Comparison of ENCODE assay signal across 24 cellular contexts in genomic region chr14:50479041-50479440, GRCh38. TPM values are rescaled to one million over a fixed set of nuclear protein-coding genes. Genes with fewer than 3 reads are reported as not detected.
DNase-seq lines count a peak whose midpoint lies in the region; ATAC-seq, FAIRE-seq and TF ChIP-seq lines count a peak whose summit lies in the region.
"Had no signal": no experiment of that assay in that cellular context is flagged by ENCODE, and none has a peak within 500 bp of the region (broad histone marks: within the 10 kb centered on the region; RNA-seq: fewer than 3 reads in every experiment).

No MANE protein-coding gene starts in this region.

- FAIRE-seq in A204.1 (lab: Jason Lieb, UNC) (peak; percentile 69), A549 (lab: Jason Lieb, UNC) (peak; percentile 7)
- FAIRE-seq: GM12891, H54, HepG2 had no signal

- no peak overlapping the region for H3K9ac ChIP-seq in PC-3 (ENCODE audit: low read length)
- H3K9ac ChIP-seq: BLaER1 treated with 17β-estradiol and CSF1 and Interleukin-3, amounts not matched to agents 10 nM and 100 nM; GM23248 had no signal

- H3K4me1 ChIP-seq in A549 (no peaks in the 10 kb centered on the region), PC-3 (ENCODE audit: insufficient read depth, low read length) (peaks cover 11% of the 10 kb centered on the region; the same call in 1 of the 2 replicates), left lung (no peaks in the 10 kb centered on the region)
- H3K4me1 ChIP-seq: BLaER1 treated with 17β-estradiol and CSF1 and Interleukin-3, amounts not matched to agents 10 nM and 100 nM had no signal

- H3K36me3 Mint-ChIP-seq in central memory CD8-positive, alpha-beta T cell (ENCODE audit: insufficient read depth) = peaks cover 16% of the 10 kb centered on the region
- peaks cover 38% of the 10 kb centered on the region for H3K36me3 Mint-ChIP-seq in activated CD8-positive, alpha-beta T cell treated with anti-CD3 and anti-CD28 coated beads for 36 hours (ENCODE audit: low read depth)

- H4K20me1 ChIP-seq in PC-3 (ENCODE audit: low read length) = no peaks in the 10 kb centered on the region
- H4K20me1 ChIP-seq: BLaER1 treated with 17β-estradiol and CSF1 and Interleukin-3, amounts not matched to agents 10 nM and 100 nM had no signal

- H3K4me3 ChIP-seq in A549 (no peak overlapping the region), PC-3 (ENCODE audit: low read length) (no peak overlapping the region), left lung (no peak overlapping the region)
- H3K4me3 ChIP-seq: BLaER1 treated with 17β-estradiol and CSF1 and Interleukin-3, amounts not matched to agents 10 nM and 100 nM; GM23248 had no signal

- TF ChIP-seq POLR2A in A549 (IDR thresholded peaks at IDR 0.05; ENCODE audit: low read length) = no peak

- no peaks in the 10 kb centered on the region for H3K79me2 ChIP-seq in PC-3 (ENCODE audit: low read length)

- H3K4me2 ChIP-seq in A549 = no peak overlapping the region
- no peak overlapping the region for H3K4me2 ChIP-seq in PC-3 (ENCODE audit: low read length)
- H3K4me2 ChIP-seq: BLaER1 treated with 17β-estradiol and CSF1 and Interleukin-3, amounts not matched to agents 10 nM and 100 nM had no signal

- H3K4me1 Mint-ChIP-seq in central memory CD8-positive, alpha-beta T cell = no peaks in the 10 kb centered on the region
- H3K4me1 Mint-ChIP-seq in activated CD8-positive, alpha-beta T cell treated with anti-CD3 and anti-CD28 coated beads for 36 hours (ENCODE audit: low read depth) = no peaks in the 10 kb centered on the region
- H3K4me1 Mint-ChIP-seq: B cell, IgD-negative memory B cell had no signal

- H3K27ac ChIP-seq in A549 = no peak overlapping the region
- H3K27ac ChIP-seq in PC-3 (ENCODE audit: low read length) = no peak overlapping the region
- no peak overlapping the region for H3K27ac ChIP-seq in left lung
- H3K27ac ChIP-seq: BLaER1 treated with 17β-estradiol and CSF1 and Interleukin-3, amounts not matched to agents 10 nM and 100 nM; GM23248 had no signal

- POLR2A ChIA-PET in A549 (lab: Yijun Ruan, JAX) = no interaction called here
- POLR2A ChIA-PET in PC-3 (lab: Charles Lee; ENCODE audit: unreplicated experiment) = no interaction called here
- POLR2A ChIA-PET in activated CD8-positive, alpha-beta T cell treated with anti-CD3 and anti-CD28 coated beads for 36 hours (lab: Charles Lee) = no interaction called here

- intact Hi-C loops in PC-3 (cut with micrococcal nuclease) (no loop called here), left lung (cut with DNase I) (no loop called here)
- intact Hi-C loops in activated CD8-positive, alpha-beta T cell treated with anti-CD3 and anti-CD28 coated beads for 36 hours (cut with micrococcal nuclease) = no loop called here

- peak overlapping the region; percentile 20 for H3K27ac Mint-ChIP-seq in central memory CD8-positive, alpha-beta T cell (ENCODE audit: low read depth)
- no peak overlapping the region for H3K27ac Mint-ChIP-seq in activated CD8-positive, alpha-beta T cell treated with anti-CD3 and anti-CD28 coated beads for 36 hours
- H3K27ac Mint-ChIP-seq: B cell; CD8-positive, alpha-beta T cell; HFFc6; IgD-negative memory B cell had no signal

- no peaks in the 10 kb centered on the region for H3F3A ChIP-seq in PC-3 (ENCODE audit: low read length, unreplicated experiment)

- CTCF ChIA-PET in A549 (lab: Yijun Ruan, JAX) = no interaction called here
- CTCF ChIA-PET in PC-3 (lab: Charles Lee) = no interaction called here
- CTCF ChIA-PET in activated CD8-positive, alpha-beta T cell treated with anti-CD3 and anti-CD28 coated beads for 36 hours (lab: Charles Lee) = interaction anchor here (1.2 kb wide), 1 partner anchor 10 kb away, joined by 3 read pairs; no protein-coding TSS in a partner anchor

- TSS peak; percentile 5 for BruUV-seq in PC-3 (replicated peaks; lab: Mats Ljungman, UMichigan)

- no peak for TF ChIP-seq RAD21 in A549 (conservative IDR thresholded peaks at IDR 0.05 in 1 of 2, IDR thresholded peaks at IDR 0.05 in 1 of 2)

- ATAC-seq in A549 = no peak
- ATAC-seq in PC-3 = no peak
- no peak for ATAC-seq in central memory CD8-positive, alpha-beta T cell (replicated peaks; ENCODE audit: extremely low read depth, poor library complexity, severe bottlenecking)
- ATAC-seq in activated CD8-positive, alpha-beta T cell treated with anti-CD3 and anti-CD28 coated beads for 36 hours = no peak
- no peak for ATAC-seq in left lung
- ATAC-seq: CD8-positive, alpha-beta T cell; HepG2 had no signal

- H3K36me3 ChIP-seq in PC-3 (ENCODE audit: low read depth, low read length) (peaks cover 14% of the 10 kb centered on the region), left lung (peaks cover 0 to 23% of the 10 kb centered on the region in 2 donors)

- no peaks in the 10 kb centered on the region for H3K9me3 Mint-ChIP-seq in central memory CD8-positive, alpha-beta T cell
- peaks cover 2% of the 10 kb centered on the region for H3K9me3 Mint-ChIP-seq in activated CD8-positive, alpha-beta T cell treated with anti-CD3 and anti-CD28 coated beads for 36 hours
- H3K9me3 Mint-ChIP-seq: CD8-positive, alpha-beta T cell had no signal

- DNase-seq in A549 (ENCODE audit: low read depth in 1 of 2, low spot score in 1 of 2) = no peak
- no peak for DNase-seq in PC-3
- DNase-seq in central memory CD8-positive, alpha-beta T cell (ENCODE audit: low spot score in 2 of 2) = no peak
- no peak for DNase-seq in activated CD8-positive, alpha-beta T cell treated with anti-CD3 and anti-CD28 coated beads for 36 hours
- no peak for DNase-seq in hippocampal formation (lab: John Stamatoyannopoulos, UW)
- no peak for DNase-seq in left lung
- DNase-seq in central memory CD4-positive, alpha-beta T cell = no peak
- DNase-seq: Calu3; CD8-positive, alpha-beta T cell; DMS 273 treated with DMSO at 0.1 percent for 48 hours; DMS53; DND-41; EL; GM23248; HCEC 1CT; HFFc6; KBM-7 had no signal

- no peak overlapping the region for H3K4me3 Mint-ChIP-seq in central memory CD8-positive, alpha-beta T cell
- H3K4me3 Mint-ChIP-seq in activated CD8-positive, alpha-beta T cell treated with anti-CD3 and anti-CD28 coated beads for 36 hours = no peak overlapping the region
- H3K4me3 Mint-ChIP-seq: B cell; CD8-positive, alpha-beta T cell; HFFc6; IgD-negative memory B cell had no signal

- peaks cover 57% of the 10 kb centered on the region for H3K9me3 ChIP-seq in A549
- H3K9me3 ChIP-seq in PC-3 (ENCODE audit: low read length) = no peaks in the 10 kb centered on the region
- peaks cover 0 to 4% of the 10 kb centered on the region in 2 donors for H3K9me3 ChIP-seq in left lung

- TF ChIP-seq CTCF in A549 (IDR thresholded peaks at IDR 0.05) (no peak), PC-3 (conservative IDR thresholded peaks at IDR 0.05; ENCODE audit: low read depth, low read length) (no peak), left lung (IDR thresholded peaks at IDR 0.05) (no peak)
- no peak for TF ChIP-seq CTCF in activated CD8-positive, alpha-beta T cell treated with anti-CD3 and anti-CD28 coated beads for 36 hours (IDR thresholded peaks at IDR 0.05)

- 89% methylated on average over 2 of the region's 2 CpGs for WGBS in A549 (ENCODE audit: missing lambda C conversion rate)

- H3K9me2 ChIP-seq in PC-3 (replicated peaks; ENCODE audit: low read length) = no peaks in the 10 kb centered on the region

- no peaks in the 10 kb centered on the region for H3K27me3 ChIP-seq in PC-3 (ENCODE audit: low read length)
- H3K27me3 ChIP-seq in left lung = no peaks in the 10 kb centered on the region
- H3K27me3 ChIP-seq: BLaER1 treated with 17β-estradiol and CSF1 and Interleukin-3, amounts not matched to agents 10 nM and 100 nM had no signal

- H2AFZ ChIP-seq in PC-3 (ENCODE audit: low read length) = no peak overlapping the region
- H2AFZ ChIP-seq: GM23248 had no signal

- H3K27me3 Mint-ChIP-seq in central memory CD8-positive, alpha-beta T cell = no peaks in the 10 kb centered on the region
- no peaks in the 10 kb centered on the region for H3K27me3 Mint-ChIP-seq in activated CD8-positive, alpha-beta T cell treated with anti-CD3 and anti-CD28 coated beads for 36 hours
- H3K27me3 Mint-ChIP-seq: B cell, IgD-negative memory B cell had no signal

- TF ChIP-seq EP300 in A549 (IDR thresholded peaks at IDR 0.05) = no peak

TF ChIP-seq in A549, 52 proteins besides CTCF, POLR2A, EP300 and RAD21 (continues in another document):
- TF ChIP-seq E2F6 (IDR thresholded peaks at IDR 0.05; ENCODE audit: borderline replicate concordance, low read depth) (no peak), HES2 (IDR thresholded peaks at IDR 0.05) (no peak), HOXB13 (CRISPR knock-in tag; IDR thresholded peaks at IDR 0.05; ENCODE audit: low read depth) (no peak), HOXA7 (CRISPR knock-in tag; IDR thresholded peaks at IDR 0.05) (no peak)

RNA-seq across cellular contexts. Expression of gene MAP4K5, which starts 53.3 kb away (rescaled TPM):
- 18.7 and 20.0 TPM in 2 replicates for polyA plus RNA-seq in A549 (2011; rRNA removed)
- polyA plus RNA-seq in A549 (2012; cell fraction: cytosol; rRNA removed) = 14.5 TPM in 2 replicates
- 15.9 and 35.3 TPM in 2 replicates for polyA plus RNA-seq in A549 (2012; cell fraction: nucleus; rRNA removed)
- polyA plus RNA-seq in A549 (2017; fragmentation: RNase III; extraction: RNeasy Plus Mini Kit Qiagen cat#74134 plus additional on column Dnase treatment) = 28.8 to 32.9 TPM (median 30.8 TPM) in 3 replicates
- polyA minus RNA-seq in A549 (2011; rRNA and poly(A)+ RNA removed) = 9.1 and 11.1 TPM in 2 replicates
- 111 and 120 TPM in 2 replicates for total RNA-seq in PC-3 (2014; rRNA removed)
- 10 to 100 TPM; 26.2 to 28.1 TPM for total RNA-seq in activated CD8-positive, alpha-beta T cell treated with anti-CD3 and anti-CD28 coated beads for 36 hours
- total RNA-seq in left lung = 10 to 100 TPM; 46.4 to 47.9 TPM
